Comparison of ENCODE assay signal across 22 cellular contexts in the genomic region with DNA sequence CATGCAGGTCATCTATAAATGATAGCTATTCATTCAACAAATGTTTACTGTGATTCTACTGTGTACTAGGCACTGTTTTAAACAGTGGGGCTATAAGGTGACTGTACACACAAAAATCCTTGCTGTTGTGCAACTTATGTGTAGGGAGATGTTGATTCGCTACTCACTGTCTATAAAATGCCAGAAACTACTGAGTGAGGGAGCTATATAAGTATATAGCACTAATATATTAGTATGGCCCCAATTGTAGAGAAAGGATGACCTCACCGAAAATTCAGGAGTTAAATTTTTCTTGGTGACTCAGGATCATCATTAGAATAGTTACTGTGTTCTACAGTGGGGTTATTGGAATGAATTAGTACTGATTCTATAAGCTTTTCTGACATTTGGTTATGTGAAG.
A peak's percentile ranks its signal among the peaks of the same experiment; 100 is the strongest.
DNase-seq lines count a peak whose midpoint lies in the region; ATAC-seq and TF ChIP-seq lines count a peak whose summit lies in the region.
"Had no signal": no experiment of that assay in that cellular context is flagged by ENCODE, and none has a peak within 500 bp of the region (broad histone marks: within the 10 kb centered on the region; RNA-seq: fewer than 3 reads in every experiment).

No MANE protein-coding gene starts in this region.

- TF ChIP-seq EP300 in stomach (IDR thresholded peaks at IDR 0.05): no peak

- no peaks in the 10 kb centered on the region for H3K27me3 ChIP-seq in breast epithelium
- H3K27me3 ChIP-seq in smooth muscle cell (ENCODE audit: low read depth): no peaks in the 10 kb centered on the region
- H3K27me3 ChIP-seq in stomach: no peaks in the 10 kb centered on the region
- H3K27me3 ChIP-seq in psoas muscle (ENCODE audit: insufficient read depth in 3 of 3, low read length in 2 of 3): no peaks in the 10 kb centered on the region
- H3K27me3 ChIP-seq: upper lobe of left lung had no signal

- peaks cover 34% of the 10 kb centered on the region for H3F3A ChIP-seq in smooth muscle cell (ENCODE audit: low read depth)

- no peaks in the 10 kb centered on the region for H4K20me1 ChIP-seq in smooth muscle cell (ENCODE audit: low read depth)

- intact Hi-C loops in MCF 10A (cut with micrococcal nuclease) (no loop called here), breast epithelium (cut with DNase I; ENCODE audit: low total_unique reads) (no loop called here), stomach (cut with DNase I; ENCODE audit: low total_unique reads) (no loop called here), psoas muscle (cut with DNase I) (no loop called here)

- H3K79me2 ChIP-seq in smooth muscle cell (ENCODE audit: low read depth): no peaks in the 10 kb centered on the region

- H3K36me3 ChIP-seq in breast epithelium (no peaks in the 10 kb centered on the region), smooth muscle cell (ENCODE audit: low read depth) (no peaks in the 10 kb centered on the region), stomach (no peaks in the 10 kb centered on the region), psoas muscle (ENCODE audit: insufficient read depth in 1 of 2, low read depth in 1 of 2) (no peaks in the 10 kb centered on the region)
- H3K36me3 ChIP-seq: prostate gland, upper lobe of left lung had no signal

- no peak overlapping the region for H2AFZ ChIP-seq in smooth muscle cell (ENCODE audit: low read depth)

- peak overlapping the region; percentile 36 for H3K4me2 ChIP-seq in smooth muscle cell

- ATAC-seq in SK-N-SH treated with all-trans-retinoic acid at 6 μM for 48 hours (peak; percentile 19), psoas muscle (no peak), HG03025 (IDR thresholded peaks at IDR 0.05; ENCODE audit: low FRiP score, unreplicated experiment) (no peak)
- ATAC-seq: stimulated activated naive CD8-positive, alpha-beta T cell treated with anti-CD3 and anti-CD28 coated beads, Interleukin-15, Interleukin-2, amounts not matched to agents 100 U/mL and 50 U/mL, for 24 hours had no signal

- TF ChIP-seq CTCF in MCF 10A (IDR thresholded peaks at IDR 0.05; ENCODE audit: unreplicated experiment): no peak
- no peak for TF ChIP-seq CTCF in breast epithelium (IDR thresholded peaks at IDR 0.05)
- no peak for TF ChIP-seq CTCF in smooth muscle cell (IDR thresholded peaks at IDR 0.05; ENCODE audit: borderline replicate concordance, insufficient read depth, poor library complexity, severe bottlenecking)
- no peak for TF ChIP-seq CTCF in stomach (IDR thresholded peaks at IDR 0.05)
- no peak for TF ChIP-seq CTCF in psoas muscle (IDR thresholded peaks at IDR 0.05)

- WGBS in smooth muscle cell (ENCODE audit: low lambda C conversion rate): 35% methylated on average over 2 of the region's 2 CpGs
- 94 to 98% (median 96%) methylated on average over 2 of the region's 2 CpGs for WGBS in stomach, 5 donors
- WGBS in psoas muscle, 3 donors: 92 to 99% (median 95%) methylated on average over 2 of the region's 2 CpGs

- DNase-seq in MCF 10A (ENCODE audit: unreplicated experiment): peak; percentile 76
- no peak for DNase-seq in breast epithelium (ENCODE audit: low spot score in 2 of 2)
- DNase-seq in fibroblast of the conjunctiva (ENCODE audit: low read depth): peak; percentile 56
- DNase-seq in smooth muscle cell (lab: John Stamatoyannopoulos, UW; ENCODE audit: unreplicated experiment): no peak
- DNase-seq in stomach: no peak
- DNase-seq in psoas muscle: no peak
- DNase-seq: activated CD4-positive, CD25-positive, alpha-beta regulatory T cell treated with anti-CD3 and anti-CD28 coated beads, Interleukin-2, amount 50 U/mL, for 72 hours; activated gamma-delta T cell; KBM-7; naive B cell; NCI-H1417; NCI-H2171 treated with DMSO at 0.1 percent for 48 hours; SHP77 treated with DMSO at 0.1 percent for 48 hours; stimulated activated CD4-positive, alpha-beta T cell treated with anti-CD3 and anti-CD28 coated beads, Interleukin-15, amount 100 ng/mL, for 24 hours; stimulated activated naive CD8-positive, alpha-beta T cell treated with anti-CD3 and anti-CD28 coated beads, Interleukin-15, Interleukin-2, amounts not matched to agents 100 U/mL and 50 U/mL, for 24 hours; upper lobe of left lung had no signal

- TF ChIP-seq POLR2A in breast epithelium (IDR thresholded peaks at IDR 0.05) (no peak), stomach (IDR thresholded peaks at IDR 0.05) (no peak)

- H3K27ac ChIP-seq in breast epithelium (no peak overlapping the region), smooth muscle cell (ENCODE audit: low read depth) (peak overlapping the region; percentile 94), stomach (no peak overlapping the region), psoas muscle (no peak overlapping the region)
- H3K27ac ChIP-seq: 22Rv1, upper lobe of left lung had no signal

- H3K9me3 ChIP-seq in breast epithelium (no peaks in the 10 kb centered on the region), smooth muscle cell (replicated peaks; ENCODE audit: low read depth) (no peaks in the 10 kb centered on the region), stomach (no peaks in the 10 kb centered on the region), psoas muscle (no peaks in the 10 kb centered on the region)
- H3K9me3 ChIP-seq: prostate gland, upper lobe of left lung had no signal

- no peak overlapping the region for H3K4me3 ChIP-seq in breast epithelium
- no peak overlapping the region for H3K4me3 ChIP-seq in smooth muscle cell
- H3K4me3 ChIP-seq in stomach: no peak overlapping the region
- H3K4me3 ChIP-seq in psoas muscle: no peak overlapping the region
- H3K4me3 ChIP-seq: prostate gland, upper lobe of left lung had no signal

- H3K9ac ChIP-seq in smooth muscle cell (ENCODE audit: low read depth): no peak overlapping the region

- H3K27ac Mint-ChIP-seq in MCF 10A (ENCODE audit: low read depth, unreplicated experiment): no peak overlapping the region
- H3K27ac Mint-ChIP-seq: dendritic cell treated with granulocyte-macrophage colony-stimulating factor and Interleukin-4, amounts not matched to agents 40 ng/mL and 50 ng/mL, for 4 days; T-helper 2 cell treated with Interferon-gamma antibody and Interleukin-4, amounts not matched to agents 5 μg/mL and 100 μg/mL, for 36 hours had no signal

- no peaks in the 10 kb centered on the region for H3K36me3 Mint-ChIP-seq in MCF 10A (ENCODE audit: insufficient read depth, unreplicated experiment)

- no TSS peak for BruUV-seq in MCF 10A (replicated peaks; lab: Mats Ljungman, UMichigan)

- CTCF ChIA-PET in MCF 10A (lab: Yijun Ruan, JAX): interaction anchor here (0.5 to 1.7 kb wide), 3 partner anchors 71 to 155 kb away, joined by 3 to 7 read pairs (median 5); no protein-coding TSS in a partner anchor

- peaks cover 0 to 14% of the 10 kb centered on the region in 2 donors for H3K4me1 ChIP-seq in breast epithelium
- H3K4me1 ChIP-seq in smooth muscle cell (ENCODE audit: low read depth): peaks cover 49% of the 10 kb centered on the region
- peaks cover 12 to 71% (median 46%) of the 10 kb centered on the region in 4 donors for H3K4me1 ChIP-seq in stomach
- H3K4me1 ChIP-seq in psoas muscle: peaks cover 20% of the 10 kb centered on the region

- H3K9me3 Mint-ChIP-seq in MCF 10A (ENCODE audit: unreplicated experiment): no peaks in the 10 kb centered on the region
- H3K9me3 Mint-ChIP-seq: dendritic cell treated with granulocyte-macrophage colony-stimulating factor and Interleukin-4, amounts not matched to agents 40 ng/mL and 50 ng/mL, for 4 days; naive B cell; T-helper 2 cell treated with Interferon-gamma antibody and Interleukin-4, amounts not matched to agents 5 μg/mL and 100 μg/mL, for 36 hours had no signal

- H3K4me3 Mint-ChIP-seq in MCF 10A (ENCODE audit: unreplicated experiment): no peak overlapping the region
- H3K4me3 Mint-ChIP-seq: dendritic cell treated with granulocyte-macrophage colony-stimulating factor and Interleukin-4, amounts not matched to agents 40 ng/mL and 50 ng/mL, for 4 days; naive B cell; T-helper 2 cell treated with Interferon-gamma antibody and Interleukin-4, amounts not matched to agents 5 μg/mL and 100 μg/mL, for 36 hours had no signal

- POLR2A ChIA-PET in MCF 10A (lab: Yijun Ruan, JAX): interaction anchor here (0.8 to 1.8 kb wide), 4 partner anchors 12 to 16 kb away, joined by 3 to 6 read pairs (median 4); no protein-coding TSS in a partner anchor

- no peaks in the 10 kb centered on the region for H3K27me3 Mint-ChIP-seq in MCF 10A (ENCODE audit: insufficient read depth, unreplicated experiment)
- H3K27me3 Mint-ChIP-seq: dendritic cell treated with granulocyte-macrophage colony-stimulating factor and Interleukin-4, amounts not matched to agents 40 ng/mL and 50 ng/mL, for 4 days; naive B cell had no signal

- peaks cover 46% of the 10 kb centered on the region for H3K4me1 Mint-ChIP-seq in MCF 10A (ENCODE audit: insufficient read depth, unreplicated experiment)
- H3K4me1 Mint-ChIP-seq: naive B cell had no signal

TF ChIP-seq in SK-N-SH treated with all-trans-retinoic acid at 6 μM for 48 hours, 23 proteins besides CTCF, POLR2A, EP300 and RAD21:
- TF ChIP-seq TOX (CRISPR knock-in tag; IDR thresholded peaks at IDR 0.05; ENCODE audit: borderline replicate concordance): no peak
- TF ChIP-seq OSR1 (CRISPR knock-in tag; IDR thresholded peaks at IDR 0.05): no peak
- TF ChIP-seq SNAI2 (CRISPR knock-in tag; IDR thresholded peaks at IDR 0.05): no peak
- TF ChIP-seq ZNF565 (CRISPR knock-in tag; conservative IDR thresholded peaks at IDR 0.05; ENCODE audit: low read depth): no peak
- no peak for TF ChIP-seq ZFP3 (CRISPR knock-in tag; IDR thresholded peaks at IDR 0.05)
- no peak for TF ChIP-seq TCF4 (CRISPR knock-in tag; IDR thresholded peaks at IDR 0.05; ENCODE audit: borderline replicate concordance)
- TF ChIP-seq ISL1 (CRISPR knock-in tag; IDR thresholded peaks at IDR 0.05): no peak
- TF ChIP-seq, protein P1, sequence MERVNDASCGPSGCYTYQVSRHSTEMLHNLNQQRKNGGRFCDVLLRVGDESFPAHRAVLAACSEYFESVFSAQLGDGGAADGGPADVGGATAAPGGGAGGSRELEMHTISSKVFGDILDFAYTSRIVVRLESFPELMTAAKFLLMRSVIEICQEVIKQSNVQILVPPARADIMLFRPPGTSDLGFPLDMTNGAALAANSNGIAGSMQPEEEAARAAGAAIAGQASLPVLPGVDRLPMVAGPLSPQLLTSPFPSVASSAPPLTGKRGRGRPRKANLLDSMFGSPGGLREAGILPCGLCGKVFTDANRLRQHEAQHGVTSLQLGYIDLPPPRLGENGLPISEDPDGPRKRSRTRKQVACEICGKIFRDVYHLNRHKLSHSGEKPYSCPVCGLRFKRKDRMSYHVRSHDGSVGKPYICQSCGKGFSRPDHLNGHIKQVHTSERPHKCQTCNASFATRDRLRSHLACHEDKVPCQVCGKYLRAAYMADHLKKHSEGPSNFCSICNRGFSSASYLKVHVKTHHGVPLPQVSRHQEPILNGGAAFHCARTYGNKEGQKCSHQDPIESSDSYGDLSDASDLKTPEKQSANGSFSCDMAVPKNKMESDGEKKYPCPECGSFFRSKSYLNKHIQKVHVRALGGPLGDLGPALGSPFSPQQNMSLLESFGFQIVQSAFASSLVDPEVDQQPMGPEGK (CRISPR knock-in tag; IDR thresholded peaks at IDR 0.05; ENCODE audit: borderline replicate concordance): no peak
- TF ChIP-seq ARNTL (CRISPR knock-in tag; IDR thresholded peaks at IDR 0.05; ENCODE audit: borderline replicate concordance, low read depth): no peak

Comparison
In these comparisons a context has a peak if more than half of its experiments do, and no peak if none do; other contexts are left out.
1. DNase-seq: peak in MCF 10A (single experiment) and fibroblast of the conjunctiva (single experiment); none in breast epithelium (0 of 2), smooth muscle cell (single experiment), stomach (single experiment) and psoas muscle (0 of 2).